ENCODE assay signal across 8 cellular contexts in the genomic region with DNA sequence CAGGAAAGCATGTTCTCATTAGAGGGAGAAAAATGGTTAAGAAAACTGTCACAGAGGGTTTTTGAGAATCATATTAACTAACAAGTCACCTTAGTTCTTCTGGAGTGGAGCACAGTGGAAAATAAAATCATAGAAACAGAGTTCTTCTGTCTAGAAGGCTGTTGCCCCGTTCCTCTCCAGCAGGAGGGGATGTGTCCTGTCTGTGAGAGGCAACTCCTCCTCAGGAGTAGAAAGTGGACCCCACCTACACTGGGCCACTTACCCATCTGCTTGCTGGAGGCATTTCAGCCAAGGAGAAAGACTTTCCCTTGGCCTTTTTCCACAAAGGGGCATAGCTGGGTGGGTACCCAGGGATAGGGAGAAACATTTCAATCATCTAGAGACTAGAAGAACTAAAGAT.
DNase-seq lines count a peak whose midpoint lies in the region; ATAC-seq and TF ChIP-seq lines count a peak whose summit lies in the region.

No MANE protein-coding gene starts in this region.

- no peaks in the 10 kb centered on the region for H3F3A ChIP-seq in neural progenitor cell (ENCODE audit: low read depth)

- no peak for TF ChIP-seq POLR2A in gastrocnemius medialis (IDR thresholded peaks at IDR 0.05)

- no peak overlapping the region for H3K4me3 Mint-ChIP-seq in activated CD8-positive, alpha-beta memory T cell treated with anti-CD3 and anti-CD28 coated beads, Interleukin-2, amount 10 ng/mL, durations not matched to agents 7 days and 5 days
- H3K4me3 Mint-ChIP-seq in neural progenitor cell, result no peak overlapping the region

- H4K20me1 ChIP-seq in neural progenitor cell (ENCODE audit: low read depth), result no peaks in the 10 kb centered on the region

- H3K27me3 ChIP-seq in NT2/D1 (ENCODE audit: insufficient read depth, insufficient read length) (no peaks in the 10 kb centered on the region), neural progenitor cell (no peaks in the 10 kb centered on the region), gastrocnemius medialis (no peaks in the 10 kb centered on the region)

- H3K27ac ChIP-seq in HEK293 (ENCODE audit: extremely low read depth, low read depth, low read length) (no peak overlapping the region), neural progenitor cell (no peak overlapping the region), gastrocnemius medialis (no peak overlapping the region)

- peak; percentile 78 for ATAC-seq in activated CD8-positive, alpha-beta memory T cell treated with anti-CD3 and anti-CD28 coated beads, Interleukin-2, amount 10 ng/mL, durations not matched to agents 7 days and 5 days
- ATAC-seq in gastrocnemius medialis, result no peak

- no peak overlapping the region for H3K9ac ChIP-seq in NT2/D1 (ENCODE audit: insufficient read length, low read depth)
- no peak overlapping the region for H3K9ac ChIP-seq in neural progenitor cell

- no peak overlapping the region for H3K4me3 ChIP-seq in HEK293 (ENCODE audit: low read depth, low read length)
- no peak overlapping the region for H3K4me3 ChIP-seq in NT2/D1 (ENCODE audit: insufficient read length, low read depth)
- H3K4me3 ChIP-seq in neural progenitor cell, result no peak overlapping the region
- H3K4me3 ChIP-seq in gastrocnemius medialis, result no peak overlapping the region

- H3K9me3 ChIP-seq in HEK293 (ENCODE audit: control insufficient read depth, insufficient read depth, low read depth, low read length) (no peaks in the 10 kb centered on the region), NT2/D1 (ENCODE audit: insufficient read depth, low read length) (no peaks in the 10 kb centered on the region), neural progenitor cell (ENCODE audit: low read depth) (no peaks in the 10 kb centered on the region), gastrocnemius medialis (no peaks in the 10 kb centered on the region)

- peaks cover 21% of the 10 kb centered on the region for H3K27me3 Mint-ChIP-seq in activated CD8-positive, alpha-beta memory T cell treated with anti-CD3 and anti-CD28 coated beads, Interleukin-2, amount 10 ng/mL, durations not matched to agents 7 days and 5 days
- H3K27me3 Mint-ChIP-seq in neural progenitor cell (ENCODE audit: insufficient read depth, low read depth), result peaks cover 2% of the 10 kb centered on the region

- no peak overlapping the region for H3K4me2 ChIP-seq in neural progenitor cell

- CTCF ChIA-PET in activated CD8-positive, alpha-beta memory T cell treated with anti-CD3 and anti-CD28 coated beads, Interleukin-2, amount 10 ng/mL, durations not matched to agents 7 days and 5 days (lab: Charles Lee), result interaction anchor here (0.7 to 3.2 kb wide), 4 partner anchors 17 to 95 kb away, joined by 4 to 35 read pairs (median 8); no protein-coding TSS in a partner anchor
- CTCF ChIA-PET in HEK293 (lab: Yijun Ruan, JAX), result interaction anchor here (0.5 to 4.0 kb wide), 6 partner anchors 20 to 688 kb away, joined by 3 to 37 read pairs (median 8); no protein-coding TSS in a partner anchor

- in situ Hi-C loops in gastrocnemius medialis (cut with MboI; ENCODE audit: low sequenced_read_pairs in 4 of 4), result no loop called here

- H3K79me2 ChIP-seq in neural progenitor cell (ENCODE audit: low read depth), result no peaks in the 10 kb centered on the region

- H3K36me3 Mint-ChIP-seq in activated CD8-positive, alpha-beta memory T cell treated with anti-CD3 and anti-CD28 coated beads, Interleukin-2, amount 10 ng/mL, durations not matched to agents 7 days and 5 days, result no peaks in the 10 kb centered on the region
- no peaks in the 10 kb centered on the region for H3K36me3 Mint-ChIP-seq in neural progenitor cell

- H3K4me1 Mint-ChIP-seq in activated CD8-positive, alpha-beta memory T cell treated with anti-CD3 and anti-CD28 coated beads, Interleukin-2, amount 10 ng/mL, durations not matched to agents 7 days and 5 days, result no peaks in the 10 kb centered on the region
- H3K4me1 Mint-ChIP-seq in neural progenitor cell, result peaks cover under 1% of the 10 kb centered on the region

- DNase-seq in activated CD8-positive, alpha-beta memory T cell treated with anti-CD3 and anti-CD28 coated beads, Interleukin-2, amount 10 ng/mL, durations not matched to agents 7 days and 5 days, result peak; percentile 61
- DNase-seq in activated CD8-positive, alpha-beta memory T cell treated with anti-CD3 and anti-CD28 coated beads for 24 hours, result no peak
- DNase-seq in NT2/D1 (ENCODE audit: low read depth, low spot score) (peak; percentile 20), amniotic stem cell (lab: John Stamatoyannopoulos, UW) (peak; percentile 1), neural progenitor cell (ENCODE audit: low spot score) (peak; percentile 57), DMS79 treated with DMSO at 0.1 percent for 48 hours (lab: John Stamatoyannopoulos, UW) (no peak), gastrocnemius medialis (no peak)

- POLR2A ChIA-PET in HEK293 (lab: Yijun Ruan, JAX), result no interaction called here

- intact Hi-C loops in gastrocnemius medialis (cut with DNase I; ENCODE audit: low total_unique reads), result no loop called here

- H3K27ac Mint-ChIP-seq in activated CD8-positive, alpha-beta memory T cell treated with anti-CD3 and anti-CD28 coated beads, Interleukin-2, amount 10 ng/mL, durations not matched to agents 7 days and 5 days, result no peak overlapping the region
- H3K27ac Mint-ChIP-seq in neural progenitor cell, result no peak overlapping the region

- H3K36me3 ChIP-seq in HEK293 (ENCODE audit: control insufficient read depth in 2 of 2, insufficient read depth in 1 of 2, low read length in 2 of 2) (no peaks in the 10 kb centered on the region), NT2/D1 (ENCODE audit: insufficient read depth, insufficient read length, low read length) (no peaks in the 10 kb centered on the region), neural progenitor cell (no peaks in the 10 kb centered on the region), gastrocnemius medialis (no peaks in the 10 kb centered on the region)

- H3K9me3 Mint-ChIP-seq in activated CD8-positive, alpha-beta memory T cell treated with anti-CD3 and anti-CD28 coated beads, Interleukin-2, amount 10 ng/mL, durations not matched to agents 7 days and 5 days (ENCODE audit: low read depth), result no peaks in the 10 kb centered on the region
- H3K9me3 Mint-ChIP-seq in neural progenitor cell, result no peaks in the 10 kb centered on the region

- no peak overlapping the region for H2AFZ ChIP-seq in neural progenitor cell (replicated peaks)

- no peaks in the 10 kb centered on the region for H3K4me1 ChIP-seq in HEK293 (ENCODE audit: control insufficient read depth, insufficient read depth, low read length)
- no peaks in the 10 kb centered on the region for H3K4me1 ChIP-seq in NT2/D1 (ENCODE audit: insufficient read depth, insufficient read length)
- peaks cover under 1% of the 10 kb centered on the region for H3K4me1 ChIP-seq in neural progenitor cell
- H3K4me1 ChIP-seq in gastrocnemius medialis, result no peaks in the 10 kb centered on the region

- TF ChIP-seq CTCF in HEK293 (tag by site-specific recombination; IDR thresholded peaks at IDR 0.05) (no peak), neural progenitor cell (IDR thresholded peaks at IDR 0.05) (peak; percentile 51), gastrocnemius medialis (IDR thresholded peaks at IDR 0.05 in 4 of 5, conservative IDR thresholded peaks at IDR 0.05 in 1 of 5) (no peak)

TF ChIP-seq in HEK293, 187 proteins besides CTCF, POLR2A, EP300 and RAD21:
- no peak for TF ChIP-seq SETDB1 (IDR thresholded peaks at IDR 0.05; ENCODE audit: insufficient read length, low read length)
- TF ChIP-seq ZNF654 (tag by site-specific recombination; IDR thresholded peaks at IDR 0.05; ENCODE audit: low read depth), result peak; percentile 25; the same call in 1 of the 2 replicates
- TF ChIP-seq, protein P1, sequence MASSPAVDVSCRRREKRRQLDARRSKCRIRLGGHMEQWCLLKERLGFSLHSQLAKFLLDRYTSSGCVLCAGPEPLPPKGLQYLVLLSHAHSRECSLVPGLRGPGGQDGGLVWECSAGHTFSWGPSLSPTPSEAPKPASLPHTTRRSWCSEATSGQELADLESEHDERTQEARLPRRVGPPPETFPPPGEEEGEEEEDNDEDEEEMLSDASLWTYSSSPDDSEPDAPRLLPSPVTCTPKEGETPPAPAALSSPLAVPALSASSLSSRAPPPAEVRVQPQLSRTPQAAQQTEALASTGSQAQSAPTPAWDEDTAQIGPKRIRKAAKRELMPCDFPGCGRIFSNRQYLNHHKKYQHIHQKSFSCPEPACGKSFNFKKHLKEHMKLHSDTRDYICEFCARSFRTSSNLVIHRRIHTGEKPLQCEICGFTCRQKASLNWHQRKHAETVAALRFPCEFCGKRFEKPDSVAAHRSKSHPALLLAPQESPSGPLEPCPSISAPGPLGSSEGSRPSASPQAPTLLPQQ (tag by site-specific recombination; IDR thresholded peaks at IDR 0.05), result peak; percentile 79
- TF ChIP-seq ZFP69B (tag by site-specific recombination; IDR thresholded peaks at IDR 0.05), result peak; percentile 73; the same call in 1 of the 2 replicates
TF ChIP-seq in HEK293: peak in this region for 3.

Comparison
In these comparisons a context has a peak if more than half of its experiments do, and no peak if none do; other contexts are left out.
1. DNase-seq: peak in activated CD8-positive, alpha-beta memory T cell treated with anti-CD3 and anti-CD28 coated beads, Interleukin-2, amount 10 ng/mL, durations not matched to agents 7 days and 5 days (single experiment), NT2/D1 (single experiment), amniotic stem cell (single experiment) and neural progenitor cell (single experiment); none in activated CD8-positive, alpha-beta memory T cell treated with anti-CD3 and anti-CD28 coated beads for 24 hours (single experiment), DMS79 treated with DMSO at 0.1 percent for 48 hours (single experiment) and gastrocnemius medialis (0 of 2).